ENCODE assay signal across 25 cellular contexts in genomic region chr14:106062502-106063272, GRCh38.
DNase-seq lines count a peak whose midpoint lies in the region; ATAC-seq and TF ChIP-seq lines count a peak whose summit lies in the region.
"Had no signal": no experiment of that assay in that cellular context is flagged by ENCODE, and none has a peak within 500 bp of the region (broad histone marks: within the 10 kb centered on the region; RNA-seq: fewer than 3 reads in every experiment).

No MANE protein-coding gene starts in this region.

- peak overlapping the region; percentile 32; the same call in 1 of the 2 replicates for H3K4me2 ChIP-seq in OCI-LY3 (ENCODE audit: low read length)
- H3K4me2 ChIP-seq: KMS-11, smooth muscle cell had no signal

- no peaks in the 10 kb centered on the region for H3K9me3 ChIP-seq in OCI-LY3 (ENCODE audit: insufficient read depth, low read length)
- H3K9me3 ChIP-seq: left lung, thoracic aorta had no signal

- no peaks in the 10 kb centered on the region for H3K9me3 Mint-ChIP-seq in activated naive CD4-positive, alpha-beta T cell treated with anti-CD3 and anti-CD28 coated beads, Interleukin-2, amount 50 U/mL, for 72 hours
- H3K9me3 Mint-ChIP-seq in IgD-negative memory B cell = no peaks in the 10 kb centered on the region
- no peaks in the 10 kb centered on the region for H3K9me3 Mint-ChIP-seq in stimulated activated naive B cell treated with anti-CD40 and anti-IgM and Interleukin-4, amounts not matched to agents 10 μg/mL and 1 μg/mL and 100 μg/mL, for 72 hours
- H3K9me3 Mint-ChIP-seq: dendritic cell treated with granulocyte-macrophage colony-stimulating factor and Interleukin-4, amounts not matched to agents 40 ng/mL and 50 ng/mL, for 4 days; stimulated activated naive CD8-positive, alpha-beta T cell treated with anti-CD3 and anti-CD28 coated beads, Interleukin-15, Interleukin-2, amounts not matched to agents 100 ng/mL and 50 ng/mL, for 24 hours had no signal

- H3K36me3 ChIP-seq in OCI-LY3 (replicated peaks; ENCODE audit: low read depth, low read length) = no peaks in the 10 kb centered on the region
- H3K36me3 ChIP-seq: left lung, thoracic aorta had no signal

- TF ChIP-seq CTCF in OCI-LY3 (IDR thresholded peaks at IDR 0.05; ENCODE audit: low read depth, low read length) = no peak
- TF ChIP-seq CTCF in GM10266 (IDR thresholded peaks at IDR 0.05; ENCODE audit: control insufficient read depth, insufficient read depth, low read depth, missing control alignments) = no peak

- H3K4me3 ChIP-seq in OCI-LY3 (ENCODE audit: low read length) = no peak overlapping the region
- H3K4me3 ChIP-seq: left lung, smooth muscle cell, thoracic aorta had no signal

- peaks cover 7% of the 10 kb centered on the region for H3K27me3 Mint-ChIP-seq in IgD-negative memory B cell
- H3K27me3 Mint-ChIP-seq in stimulated activated naive B cell treated with anti-CD40 and anti-IgM and Interleukin-4, amounts not matched to agents 10 μg/mL and 1 μg/mL and 100 μg/mL, for 72 hours = peaks cover 0 to 3% of the 10 kb centered on the region in 2 donors

- DNase-seq in activated naive CD4-positive, alpha-beta T cell treated with anti-CD3 and anti-CD28 coated beads, Interleukin-2, amount 50 U/mL, for 72 hours (ENCODE audit: low spot score in 2 of 2) = no peak
- no peak for DNase-seq in activated naive CD4-positive, alpha-beta T cell treated with Interleukin-2 at 50 U/mL for 16 hours
- DNase-seq in stimulated activated naive B cell treated with anti-CD40 and anti-IgM and Interleukin-4, amounts not matched to agents 10 μg/mL and 1 μg/mL and 100 μg/mL, for 72 hours = no peak
- DNase-seq in GM10266 (ENCODE audit: extremely low spot score) = no peak
- no peak for DNase-seq in substantia nigra (lab: John Stamatoyannopoulos, UW)
- DNase-seq: AML-193, foreskin fibroblast, H7, islet precursor cell, mesenchymal stem cell, NCI-H1417 treated with DMSO at 0.1 percent for 48 hours, NCI-H446 treated with DMSO at 0.1 percent for 48 hours, NCI-H82, T1000 had no signal

- ATAC-seq in activated naive CD4-positive, alpha-beta T cell treated with anti-CD3 and anti-CD28 coated beads, Interleukin-2, amount 50 U/mL, for 72 hours = no peak
- ATAC-seq in stimulated activated naive B cell treated with anti-CD40 and anti-IgM and Interleukin-4, amounts not matched to agents 10 μg/mL and 1 μg/mL and 100 μg/mL, for 72 hours (replicated peaks) = peak in 1 of 2 donors; percentile 41
- no peak for ATAC-seq in GM18502 (IDR thresholded peaks at IDR 0.05; ENCODE audit: poor library complexity, unreplicated experiment)
- ATAC-seq: left lung, right cardiac atrium had no signal

- H3K79me2 ChIP-seq in OCI-LY3 (ENCODE audit: low read length) = no peaks in the 10 kb centered on the region

- H3K4me1 ChIP-seq in OCI-LY3 (ENCODE audit: low read length) = peaks cover 18% of the 10 kb centered on the region
- H3K4me1 ChIP-seq: left lung had no signal

- peaks cover 0 to 11% (median 2%) of the 10 kb centered on the region in 3 donors for H3K4me1 Mint-ChIP-seq in IgD-negative memory B cell
- peaks cover 3 to 15% of the 10 kb centered on the region in 2 donors for H3K4me1 Mint-ChIP-seq in stimulated activated naive B cell treated with anti-CD40 and anti-IgM and Interleukin-4, amounts not matched to agents 10 μg/mL and 1 μg/mL and 100 μg/mL, for 72 hours

- no peaks in the 10 kb centered on the region for H3K36me3 Mint-ChIP-seq in activated naive CD4-positive, alpha-beta T cell treated with anti-CD3 and anti-CD28 coated beads, Interleukin-2, amount 50 U/mL, for 72 hours
- H3K36me3 Mint-ChIP-seq in IgD-negative memory B cell = no peaks in the 10 kb centered on the region
- H3K36me3 Mint-ChIP-seq in stimulated activated naive B cell treated with anti-CD40 and anti-IgM and Interleukin-4, amounts not matched to agents 10 μg/mL and 1 μg/mL and 100 μg/mL, for 72 hours = no peaks in the 10 kb centered on the region

- peak overlapping the region; percentile 65 to 90 (median 80) for H3K4me3 Mint-ChIP-seq in IgD-negative memory B cell
- peak overlapping the region; percentile 72 to 75 for H3K4me3 Mint-ChIP-seq in stimulated activated naive B cell treated with anti-CD40 and anti-IgM and Interleukin-4, amounts not matched to agents 10 μg/mL and 1 μg/mL and 100 μg/mL, for 72 hours
- H3K4me3 Mint-ChIP-seq: dendritic cell treated with granulocyte-macrophage colony-stimulating factor and Interleukin-4, amounts not matched to agents 40 ng/mL and 50 ng/mL, for 4 days; stimulated activated naive CD8-positive, alpha-beta T cell treated with anti-CD3 and anti-CD28 coated beads, Interleukin-15, Interleukin-2, amounts not matched to agents 100 ng/mL and 50 ng/mL, for 24 hours had no signal

- H3K27me3 ChIP-seq in OCI-LY3 (ENCODE audit: low read depth, low read length) = peaks cover 40% of the 10 kb centered on the region

- H4K20me1 ChIP-seq in OCI-LY3 (ENCODE audit: insufficient read depth, low read length) = no peaks in the 10 kb centered on the region

- H3K27ac ChIP-seq in OCI-LY3 (ENCODE audit: low read length) = no peak overlapping the region
- no peak overlapping the region for H3K27ac ChIP-seq in substantia nigra (ENCODE audit: low read depth, low read length, poor library complexity, severe bottlenecking)
- H3K27ac ChIP-seq: KMS-11, left lung, thoracic aorta, VCaP had no signal

- no peak overlapping the region for H2AFZ ChIP-seq in OCI-LY3 (ENCODE audit: low read depth, low read length)

- H3K9ac ChIP-seq in OCI-LY3 (ENCODE audit: low read length) = no peak overlapping the region
- H3K9ac ChIP-seq: KMS-11 had no signal

- peak overlapping the region; percentile 23 to 30 for H3K27ac Mint-ChIP-seq in activated naive CD4-positive, alpha-beta T cell treated with anti-CD3 and anti-CD28 coated beads, Interleukin-2, amount 50 U/mL, for 72 hours
- H3K27ac Mint-ChIP-seq in IgD-negative memory B cell = peak overlapping the region in 2 of 3 donors; percentile 53 to 70
- peak overlapping the region; percentile 59 for H3K27ac Mint-ChIP-seq in stimulated activated naive B cell treated with anti-CD40 and anti-IgM and Interleukin-4, amounts not matched to agents 10 μg/mL and 1 μg/mL and 100 μg/mL, for 72 hours
- H3K27ac Mint-ChIP-seq: dendritic cell treated with granulocyte-macrophage colony-stimulating factor and Interleukin-4, amounts not matched to agents 40 ng/mL and 50 ng/mL, for 4 days; stimulated activated naive CD8-positive, alpha-beta T cell treated with anti-CD3 and anti-CD28 coated beads, Interleukin-15, Interleukin-2, amounts not matched to agents 100 ng/mL and 50 ng/mL, for 24 hours had no signal
